ENCODE assay signal across 9 cellular contexts in the genomic region with DNA sequence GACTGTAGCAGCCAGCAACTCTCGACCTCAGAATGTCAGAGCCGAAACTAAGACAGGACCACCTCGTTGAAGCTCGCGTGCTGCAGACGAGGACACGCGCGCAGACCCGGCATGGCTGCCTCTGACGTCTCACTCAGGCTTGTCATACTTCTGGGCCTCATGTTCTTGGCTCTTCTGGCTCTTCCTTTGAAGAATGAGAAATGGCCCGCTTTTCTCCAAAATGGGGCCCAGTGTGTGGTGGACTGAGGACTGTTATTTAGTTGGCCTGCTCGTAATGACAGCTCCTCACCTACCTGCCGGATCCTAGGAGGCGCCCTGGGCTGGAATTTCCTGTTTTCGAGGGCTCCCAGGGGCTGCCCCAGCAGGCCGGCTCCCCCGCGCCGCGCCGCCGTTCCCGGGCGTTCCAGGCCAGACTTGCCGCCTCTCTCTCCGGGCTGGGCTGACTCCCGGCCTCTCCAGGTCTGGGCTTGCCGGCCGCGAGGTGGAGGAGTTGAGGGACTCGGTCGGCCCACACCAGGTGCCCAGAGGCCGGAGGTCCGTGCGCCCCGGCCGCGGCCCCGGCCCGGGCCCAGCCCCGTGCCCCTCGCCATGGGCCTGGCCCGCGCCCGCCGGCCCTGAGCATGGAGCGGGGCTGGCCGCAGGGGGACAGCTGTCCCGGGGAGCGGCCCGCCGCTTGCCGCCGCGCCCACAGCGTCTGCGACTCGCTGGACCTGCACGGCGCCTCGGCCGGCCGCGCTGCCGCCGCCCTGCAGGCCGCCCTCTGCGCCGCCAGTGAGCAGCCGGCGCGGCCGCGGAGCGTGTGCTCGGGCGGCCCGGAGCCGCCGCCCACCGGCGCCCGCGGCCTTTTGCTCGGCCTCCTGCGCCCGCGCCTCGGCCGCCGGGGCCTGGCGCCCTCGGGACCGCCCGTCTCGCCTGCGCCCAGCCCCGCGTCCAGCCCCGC. TPM values are rescaled to one million over a fixed set of nuclear protein-coding genes. Genes with fewer than 3 reads are reported as not detected.
DNase-seq lines count a peak whose midpoint lies in the region; ATAC-seq and TF ChIP-seq lines count a peak whose summit lies in the region.
"Had no signal": no experiment of that assay in that cellular context is flagged by ENCODE, and none has a peak within 500 bp of the region (broad histone marks: within the 10 kb centered on the region; RNA-seq: fewer than 3 reads in every experiment).

No MANE protein-coding gene starts in this region.

- H3K36me3 Mint-ChIP-seq in activated T-helper 17 cell treated with anti-CD3 and anti-CD28 coated beads, Interleukin-2, amount 50 U/mL, for 72 hours (ENCODE audit: low read depth) = peaks cover 10% of the 10 kb centered on the region

- peak; percentile 19 for ATAC-seq in activated T-helper 17 cell treated with anti-CD3 and anti-CD28 coated beads, Interleukin-2, amount 50 U/mL, for 72 hours (replicated peaks)

- no peaks in the 10 kb centered on the region for H3K9me3 ChIP-seq in iPS-18a (ENCODE audit: control insufficient read depth, low read depth, low read length)
- no peaks in the 10 kb centered on the region for H3K9me3 ChIP-seq in suprapubic skin
- H3K9me3 ChIP-seq: uterus had no signal

- no peak for TF ChIP-seq CTCF in suprapubic skin (IDR thresholded peaks at IDR 0.05)

- H3K4me1 Mint-ChIP-seq in activated T-helper 17 cell treated with anti-CD3 and anti-CD28 coated beads, Interleukin-2, amount 50 U/mL, for 72 hours = peaks cover 8% of the 10 kb centered on the region

- H3K4me3 ChIP-seq in iPS-18a (ENCODE audit: low read length) (peak overlapping the region; percentile 19), suprapubic skin (peak overlapping the region; percentile 55)

- H3K4me3 Mint-ChIP-seq in activated T-helper 17 cell treated with anti-CD3 and anti-CD28 coated beads, Interleukin-2, amount 50 U/mL, for 72 hours = peak overlapping the region; percentile 33

- H3K4me1 ChIP-seq in iPS-18a (ENCODE audit: control insufficient read depth, low read depth, low read length) = peaks cover 11% of the 10 kb centered on the region
- peaks cover 60% of the 10 kb centered on the region for H3K4me1 ChIP-seq in suprapubic skin

- TF ChIP-seq POLR2A in suprapubic skin (IDR thresholded peaks at IDR 0.05) = no peak

- H3K27me3 ChIP-seq in iPS-18a (ENCODE audit: control insufficient read depth, insufficient read depth, low read length) (peaks cover 24% of the 10 kb centered on the region), suprapubic skin (no peaks in the 10 kb centered on the region)
- H3K27me3 ChIP-seq: uterus had no signal

- peak; percentile 66 for DNase-seq in HEK293T (ENCODE audit: extremely low spot score)
- DNase-seq in suprapubic skin (ENCODE audit: low spot score in 2 of 2) = no peak
- DNase-seq in NCI-H2029 (lab: John Stamatoyannopoulos, UW) = no peak
- no peak for DNase-seq in NCI-H1436 (lab: John Stamatoyannopoulos, UW)
- no peak for DNase-seq in NCI-H524 (lab: John Stamatoyannopoulos, UW)
- DNase-seq: uterus had no signal

- no peaks in the 10 kb centered on the region for H3K9me3 Mint-ChIP-seq in activated T-helper 17 cell treated with anti-CD3 and anti-CD28 coated beads, Interleukin-2, amount 50 U/mL, for 72 hours

- H3K27me3 Mint-ChIP-seq in activated T-helper 17 cell treated with anti-CD3 and anti-CD28 coated beads, Interleukin-2, amount 50 U/mL, for 72 hours = no peaks in the 10 kb centered on the region

- no peak for TF ChIP-seq EP300 in suprapubic skin (IDR thresholded peaks at IDR 0.05)

- CTCF ChIA-PET in HEK293T (lab: Yijun Ruan, JAX) = interaction anchor here (0.8 kb wide), 1 partner anchor 10 kb away, joined by 4 read pairs; no protein-coding TSS in a partner anchor

- WGBS in suprapubic skin = 81% methylated on average over 10 of the region's 101 CpGs

- H3K27ac Mint-ChIP-seq in activated T-helper 17 cell treated with anti-CD3 and anti-CD28 coated beads, Interleukin-2, amount 50 U/mL, for 72 hours = no peak overlapping the region

- H3K27ac ChIP-seq in iPS-18a (ENCODE audit: low read length) (no peak overlapping the region), suprapubic skin (peak overlapping the region; percentile 87)
- H3K27ac ChIP-seq: uterus had no signal

- H3K9ac ChIP-seq in iPS-18a (ENCODE audit: low read length) = no peak overlapping the region

- H3K36me3 ChIP-seq in iPS-18a (ENCODE audit: control insufficient read depth, low read depth, low read length) = no peaks in the 10 kb centered on the region
- H3K36me3 ChIP-seq in suprapubic skin = peaks cover 19% of the 10 kb centered on the region
- H3K36me3 ChIP-seq: uterus had no signal

- POLR2A ChIA-PET in HEK293T (lab: Yijun Ruan, JAX) = no interaction called here

TF ChIP-seq in HEK293T, 16 proteins besides CTCF, POLR2A, EP300 and RAD21:
- TF ChIP-seq ARNT (IDR thresholded peaks at IDR 0.05) (no peak), SUZ12 (IDR thresholded peaks at IDR 0.05) (no peak), ZNF384 (IDR thresholded peaks at IDR 0.05) (no peak), FOXK2 (IDR thresholded peaks at IDR 0.05) (no peak), L3MBTL2 (conservative IDR thresholded peaks at IDR 0.05) (no peak; the same call in 1 of the 2 replicates), BHLHE40 (IDR thresholded peaks at IDR 0.05; ENCODE audit: borderline replicate concordance) (no peak), SP1 (IDR thresholded peaks at IDR 0.05) (no peak), TARDBP (IDR thresholded peaks at IDR 0.05) (no peak), NFRKB (IDR thresholded peaks at IDR 0.05) (no peak)
- TF ChIP-seq, protein P1, sequence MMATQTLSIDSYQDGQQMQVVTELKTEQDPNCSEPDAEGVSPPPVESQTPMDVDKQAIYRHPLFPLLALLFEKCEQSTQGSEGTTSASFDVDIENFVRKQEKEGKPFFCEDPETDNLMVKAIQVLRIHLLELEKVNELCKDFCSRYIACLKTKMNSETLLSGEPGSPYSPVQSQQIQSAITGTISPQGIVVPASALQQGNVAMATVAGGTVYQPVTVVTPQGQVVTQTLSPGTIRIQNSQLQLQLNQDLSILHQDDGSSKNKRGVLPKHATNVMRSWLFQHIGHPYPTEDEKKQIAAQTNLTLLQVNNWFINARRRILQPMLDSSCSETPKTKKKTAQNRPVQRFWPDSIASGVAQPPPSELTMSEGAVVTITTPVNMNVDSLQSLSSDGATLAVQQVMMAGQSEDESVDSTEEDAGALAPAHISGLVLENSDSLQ (IDR thresholded peaks at IDR 0.05) = no peak

RNA-seq across cellular contexts. Expression of a gene that starts 28.1 kb away (rescaled TPM):
- total RNA-seq in activated T-helper 17 cell treated with anti-CD3 and anti-CD28 coated beads, Interleukin-2, amount 50 U/mL, for 72 hours = 10 to 100 TPM; 45.0 to 58.6 TPM
- 100 to 1,000 TPM; 126 to 162 (median 134) TPM for total RNA-seq in suprapubic skin

RNA-seq across cellular contexts. Expression of a gene that starts 31.1 kb away (rescaled TPM):
- 10 to 100 TPM; 72.7 to 78.4 TPM for total RNA-seq in activated T-helper 17 cell treated with anti-CD3 and anti-CD28 coated beads, Interleukin-2, amount 50 U/mL, for 72 hours
- 10 to 100 TPM; 32.5 to 50.3 (median 45.7) TPM for total RNA-seq in suprapubic skin

RNA-seq across cellular contexts. Expression of a gene that starts 33.8 kb away (rescaled TPM):
- total RNA-seq in activated T-helper 17 cell treated with anti-CD3 and anti-CD28 coated beads, Interleukin-2, amount 50 U/mL, for 72 hours = 10 to 100 TPM; 63.3 to 71.1 TPM
- total RNA-seq in suprapubic skin = 100 to 1,000 TPM in 2 of 4 donors, 10 to 100 TPM in 2; 76.8 to 102 (median 90.9) TPM

RNA-seq across cellular contexts. Expression of a gene that starts 53.1 kb away (rescaled TPM):
- total RNA-seq in activated T-helper 17 cell treated with anti-CD3 and anti-CD28 coated beads, Interleukin-2, amount 50 U/mL, for 72 hours = 1 to 10 TPM in 1 of 2 donors, not detected in 1; 1.2 TPM
- total RNA-seq in suprapubic skin = not detected
- total RNA-seq: omental fat pad had no signal

RNA-seq across cellular contexts. Expression of a gene that starts 55.0 kb away (rescaled TPM):
- 100 to 1,000 TPM; 114 to 135 TPM for total RNA-seq in activated T-helper 17 cell treated with anti-CD3 and anti-CD28 coated beads, Interleukin-2, amount 50 U/mL, for 72 hours
- total RNA-seq in suprapubic skin = 10 to 100 TPM; 31.9 to 78.7 (median 59.7) TPM
